Comparison of ENCODE assay signal across 1 cellular context in the genomic region with DNA sequence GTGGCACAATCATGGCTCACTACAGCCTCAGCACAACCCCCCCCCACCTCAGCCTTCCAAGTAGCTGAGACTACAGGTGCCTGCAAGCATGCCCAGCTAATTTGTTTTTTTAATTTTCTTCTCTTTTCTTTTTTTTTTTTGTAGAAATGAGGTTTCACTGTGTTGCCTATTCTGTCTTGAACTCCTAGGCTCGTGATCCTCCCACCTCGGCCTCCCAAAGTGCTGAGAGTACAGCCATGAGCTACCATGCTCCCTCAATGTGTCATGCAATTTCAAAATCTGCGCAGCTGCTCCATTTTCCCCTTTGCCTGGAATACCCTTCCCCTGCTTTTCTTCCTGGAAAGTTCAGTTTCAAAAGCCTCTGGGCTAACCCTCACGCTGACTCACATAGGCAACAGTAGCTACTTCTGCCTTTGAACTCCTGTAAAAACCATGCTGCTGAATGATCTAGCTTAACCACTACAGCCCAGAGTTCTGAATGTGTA.
TF ChIP-seq lines count a peak whose summit lies in the region.

No MANE protein-coding gene starts in this region.

TF ChIP-seq in GM12878, 131 proteins besides CTCF, POLR2A, EP300 and RAD21 (continued from another document):
- TF ChIP-seq, protein P1, sequence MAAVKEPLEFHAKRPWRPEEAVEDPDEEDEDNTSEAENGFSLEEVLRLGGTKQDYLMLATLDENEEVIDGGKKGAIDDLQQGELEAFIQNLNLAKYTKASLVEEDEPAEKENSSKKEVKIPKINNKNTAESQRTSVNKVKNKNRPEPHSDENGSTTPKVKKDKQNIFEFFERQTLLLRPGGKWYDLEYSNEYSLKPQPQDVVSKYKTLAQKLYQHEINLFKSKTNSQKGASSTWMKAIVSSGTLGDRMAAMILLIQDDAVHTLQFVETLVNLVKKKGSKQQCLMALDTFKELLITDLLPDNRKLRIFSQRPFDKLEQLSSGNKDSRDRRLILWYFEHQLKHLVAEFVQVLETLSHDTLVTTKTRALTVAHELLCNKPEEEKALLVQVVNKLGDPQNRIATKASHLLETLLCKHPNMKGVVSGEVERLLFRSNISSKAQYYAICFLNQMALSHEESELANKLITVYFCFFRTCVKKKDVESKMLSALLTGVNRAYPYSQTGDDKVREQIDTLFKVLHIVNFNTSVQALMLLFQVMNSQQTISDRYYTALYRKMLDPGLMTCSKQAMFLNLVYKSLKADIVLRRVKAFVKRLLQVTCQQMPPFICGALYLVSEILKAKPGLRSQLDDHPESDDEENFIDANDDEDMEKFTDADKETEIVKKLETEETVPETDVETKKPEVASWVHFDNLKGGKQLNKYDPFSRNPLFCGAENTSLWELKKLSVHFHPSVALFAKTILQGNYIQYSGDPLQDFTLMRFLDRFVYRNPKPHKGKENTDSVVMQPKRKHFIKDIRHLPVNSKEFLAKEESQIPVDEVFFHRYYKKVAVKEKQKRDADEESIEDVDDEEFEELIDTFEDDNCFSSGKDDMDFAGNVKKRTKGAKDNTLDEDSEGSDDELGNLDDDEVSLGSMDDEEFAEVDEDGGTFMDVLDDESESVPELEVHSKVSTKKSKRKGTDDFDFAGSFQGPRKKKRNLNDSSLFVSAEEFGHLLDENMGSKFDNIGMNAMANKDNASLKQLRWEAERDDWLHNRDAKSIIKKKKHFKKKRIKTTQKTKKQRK (IDR thresholded peaks at IDR 0.05; ENCODE audit: low read depth, low read length): no peak
